1 cellular context compared by ENCODE assay signal in the genomic region with DNA sequence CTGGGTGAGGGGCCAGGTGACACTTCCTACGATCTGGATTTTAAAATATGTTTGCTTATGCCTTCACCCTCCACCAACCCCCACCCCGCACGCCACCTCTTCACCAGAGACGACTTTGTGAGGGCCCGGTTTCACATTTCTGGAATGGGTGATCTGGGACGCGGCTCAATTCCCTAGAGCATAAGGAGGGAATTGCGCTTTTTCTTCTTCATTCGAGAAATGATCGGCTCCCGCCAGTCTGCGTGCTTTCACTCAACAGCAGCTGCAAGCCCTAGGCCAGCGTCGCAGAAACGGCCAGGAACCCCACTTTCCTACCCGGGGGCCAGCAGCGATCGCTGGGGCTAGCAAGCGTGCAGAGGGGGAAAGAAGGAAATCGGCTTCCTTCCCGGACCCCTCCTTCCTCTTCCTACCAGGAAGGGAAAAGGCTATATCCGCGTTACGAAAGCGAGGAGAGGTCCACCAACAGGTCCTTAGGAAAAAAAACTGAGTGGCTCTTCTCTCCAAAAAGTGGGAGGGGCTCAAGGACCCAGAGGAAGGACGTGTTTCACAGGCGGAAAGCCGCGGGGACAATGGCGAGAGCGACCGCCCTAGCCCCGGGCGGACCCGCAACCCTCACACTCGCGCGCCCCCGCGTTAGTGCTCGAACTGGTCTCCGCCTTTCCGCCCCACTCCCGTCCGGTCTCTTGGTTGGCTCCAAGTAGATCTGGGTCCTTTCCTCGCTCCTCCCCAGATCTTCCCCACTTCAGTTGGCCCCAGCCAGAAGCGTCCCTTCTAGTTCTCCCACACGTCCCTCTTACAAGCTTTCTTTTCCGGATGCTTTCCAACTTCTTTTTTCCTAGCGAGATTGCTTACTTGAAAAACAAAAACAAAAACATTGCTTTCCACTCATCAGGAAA.
TF ChIP-seq lines count a peak whose summit lies in the region.

No MANE protein-coding gene starts in this region.

TF ChIP-seq in K562, 482 proteins besides CTCF, POLR2A, EP300 and RAD21 (continued from another document):
- TF ChIP-seq PRDM10 (IDR thresholded peaks at IDR 0.05; ENCODE audit: partially characterized antibody) (peak; percentile 28), ZNF12 (CRISPR knock-in tag; IDR thresholded peaks at IDR 0.05) (no peak), NR4A1 (CRISPR knock-in tag; IDR thresholded peaks at IDR 0.05) (no peak), NR4A1 (tag; IDR thresholded peaks at IDR 0.05) (no peak)
